24 cellular contexts compared by ENCODE assay signal in genomic region chr2:173654146-173654895, GRCh38.
DNase-seq lines count a peak whose midpoint lies in the region; ATAC-seq, FAIRE-seq and TF ChIP-seq lines count a peak whose summit lies in the region.
"Had no signal": no experiment of that assay in that cellular context is flagged by ENCODE, and none has a peak within 500 bp of the region (broad histone marks: within the 10 kb centered on the region; RNA-seq: fewer than 3 reads in every experiment).

No MANE protein-coding gene starts in this region.

- peak overlapping the region in 1 of 2 experiments; percentile 37 for H2BK12ac ChIP-seq in mesenchymal stem cell (ENCODE audit: low read length in 2 of 2)

- BruUV-seq in mammary epithelial cell (replicated peaks; lab: Mats Ljungman, UMichigan): no TSS peak

- no peak for ATAC-seq in GM21390 (IDR thresholded peaks at IDR 0.05; ENCODE audit: unreplicated experiment)
- no peak for ATAC-seq in activated naive CD4-positive, alpha-beta T cell treated with anti-CD3 and anti-CD28 coated beads, Interleukin-2, amount 50 U/mL, for 72 hours
- ATAC-seq in GM21447 (IDR thresholded peaks at IDR 0.05; ENCODE audit: unreplicated experiment): no peak
- ATAC-seq: heart left ventricle; HepG2; stimulated activated naive CD8-positive, alpha-beta T cell treated with anti-CD3 and anti-CD28 coated beads, Interleukin-15, Interleukin-2, amounts not matched to agents 100 U/mL and 50 U/mL, for 24 hours had no signal

- no peak overlapping the region for H2BK5ac ChIP-seq in mesenchymal stem cell (ENCODE audit: low read depth, low read length, poor library complexity, severe bottlenecking)

- no peaks in the 10 kb centered on the region for H3K9me3 Mint-ChIP-seq in activated naive CD4-positive, alpha-beta T cell treated with anti-CD3 and anti-CD28 coated beads, Interleukin-2, amount 50 U/mL, for 72 hours
- H3K9me3 Mint-ChIP-seq: neural crest cell had no signal

- no peaks in the 10 kb centered on the region for H3K9me3 ChIP-seq in mammary epithelial cell (replicated peaks; ENCODE audit: insufficient read depth, low read length)
- H3K9me3 ChIP-seq in breast epithelium: no peaks in the 10 kb centered on the region
- H3K9me3 ChIP-seq in mesenchymal stem cell (ENCODE audit: control insufficient read depth, low read length): no peaks in the 10 kb centered on the region
- H3K9me3 ChIP-seq: adrenal gland, BE2C, tibial artery had no signal

- no peaks in the 10 kb centered on the region for H3K79me2 ChIP-seq in mammary epithelial cell (ENCODE audit: insufficient read depth, low read length)

- H4K91ac ChIP-seq in mesenchymal stem cell (ENCODE audit: low read length): peak overlapping the region; percentile 64

- peak overlapping the region in 1 of 2 experiments; percentile 78 for H3K14ac ChIP-seq in mesenchymal stem cell (ENCODE audit: low read length in 2 of 2)

- H3K27me3 ChIP-seq in mammary epithelial cell (ENCODE audit: insufficient read depth, low read length): no peaks in the 10 kb centered on the region
- no peaks in the 10 kb centered on the region for H3K27me3 ChIP-seq in breast epithelium
- no peaks in the 10 kb centered on the region for H3K27me3 ChIP-seq in bronchial epithelial cell (ENCODE audit: control insufficient read depth, insufficient read depth, low read length)
- no peaks in the 10 kb centered on the region for H3K27me3 ChIP-seq in mesenchymal stem cell (ENCODE audit: control insufficient read depth in 1 of 2, insufficient read depth in 1 of 2, low read length in 2 of 2)
- H3K27me3 ChIP-seq: adrenal gland, BE2C, tibial artery had no signal

- H2BK120ac ChIP-seq in mesenchymal stem cell (ENCODE audit: low read depth, low read length): no peak overlapping the region

- H3K4me3 ChIP-seq in mammary epithelial cell (replicated peaks in 1 of 3; ENCODE audit: insufficient read depth in 1 of 3, low read depth in 2 of 3, low read length in 3 of 3) (no peak overlapping the region), breast epithelium (no peak overlapping the region), bronchial epithelial cell (ENCODE audit: low read depth, low read length) (no peak overlapping the region), mesenchymal stem cell (ENCODE audit: insufficient read depth in 1 of 2, low read depth in 1 of 2, low read length in 2 of 2) (no peak overlapping the region)
- H3K4me3 ChIP-seq: adrenal gland, GM23248, heart left ventricle, tibial artery had no signal

- H3K27ac ChIP-seq in mammary epithelial cell (ENCODE audit: insufficient read depth, low read depth, low read length) (peak overlapping the region; percentile 38), breast epithelium (no peak overlapping the region), mesenchymal stem cell (ENCODE audit: low read length, poor library complexity, severe bottlenecking) (no peak overlapping the region)
- H3K27ac ChIP-seq: adrenal gland, GM23248, heart left ventricle, HL-60, tibial artery had no signal

- intact Hi-C loops in mammary epithelial cell (cut with micrococcal nuclease): loop anchor here (10.0 kb wide), 1 partner anchor 690 kb away; no protein-coding TSS in a partner anchor
- intact Hi-C loops in breast epithelium (cut with DNase I; ENCODE audit: low total_unique reads): no loop called here

- H3K36me3 ChIP-seq in mammary epithelial cell (ENCODE audit: insufficient read depth, low read length) (no peaks in the 10 kb centered on the region), breast epithelium (no peaks in the 10 kb centered on the region), bronchial epithelial cell (ENCODE audit: control insufficient read depth, insufficient read depth, low read length) (no peaks in the 10 kb centered on the region), mesenchymal stem cell (ENCODE audit: control insufficient read depth in 1 of 2, insufficient read depth in 2 of 2, low read depth in 1 of 2, low read length in 2 of 2) (no peaks in the 10 kb centered on the region)
- H3K36me3 ChIP-seq: adrenal gland, BE2C, heart left ventricle, tibial artery had no signal

- TF ChIP-seq CTCF in mammary epithelial cell (conservative IDR thresholded peaks at IDR 0.05 in 1 of 2, IDR thresholded peaks at IDR 0.05 in 1 of 2; ENCODE audit: extremely low read depth in 1 of 2, insufficient read depth in 1 of 2, low read depth in 1 of 2, low read length in 2 of 2) (no peak), breast epithelium (IDR thresholded peaks at IDR 0.05) (no peak), bronchial epithelial cell (IDR thresholded peaks at IDR 0.05; ENCODE audit: insufficient read depth, low read length, severe bottlenecking) (no peak)

- CTCF ChIA-PET in mammary epithelial cell (lab: Charles Lee; ENCODE audit: low non-redundant PET): no interaction called here

- H3K79me1 ChIP-seq in mesenchymal stem cell (replicated peaks; ENCODE audit: low read length, poor library complexity, severe bottlenecking): no peaks in the 10 kb centered on the region

- H3K4me1 ChIP-seq in mammary epithelial cell (ENCODE audit: insufficient read depth, low read length) (peaks cover 58% of the 10 kb centered on the region), breast epithelium (no peaks in the 10 kb centered on the region), mesenchymal stem cell (ENCODE audit: control insufficient read depth, insufficient read depth, low read depth, low read length) (peaks cover 5% of the 10 kb centered on the region)
- H3K4me1 ChIP-seq: adrenal gland, BE2C had no signal

- no peak overlapping the region for H2BK15ac ChIP-seq in mesenchymal stem cell (ENCODE audit: low read depth, poor library complexity, severe bottlenecking)

- DNase-seq in mammary epithelial cell (no peak), breast epithelium (ENCODE audit: low spot score in 2 of 2) (no peak), bronchial epithelial cell (ENCODE audit: low read depth) (peak; percentile 55), mesenchymal stem cell (no peak), NCI-H1417 (lab: John Stamatoyannopoulos, UW) (no peak)
- DNase-seq in activated naive CD4-positive, alpha-beta T cell treated with anti-CD3 and anti-CD28 coated beads, Interleukin-2, amount 50 U/mL, for 72 hours (ENCODE audit: low spot score in 2 of 2): no peak
- DNase-seq: activated T-cell treated with anti-CD3 and anti-CD28 coated beads, Interleukin-2, amount 50 U/mL, for 1 hour; adrenal gland; BE2C; cortex of kidney; endodermal cell; GM23248; heart left ventricle; NCI-H2081; small intestine; stimulated activated CD4-positive, alpha-beta T cell treated with anti-CD3 and anti-CD28 coated beads, Interleukin-4, amount 100 ng/mL, for 4 hours; stimulated activated naive CD8-positive, alpha-beta T cell treated with anti-CD3 and anti-CD28 coated beads, Interleukin-15, Interleukin-2, amounts not matched to agents 100 U/mL and 50 U/mL, for 24 hours; tibial artery had no signal

- no peaks in the 10 kb centered on the region for H3K36me3 Mint-ChIP-seq in activated naive CD4-positive, alpha-beta T cell treated with anti-CD3 and anti-CD28 coated beads, Interleukin-2, amount 50 U/mL, for 72 hours

- no peak overlapping the region for H3K9ac ChIP-seq in mammary epithelial cell (ENCODE audit: insufficient read depth, low read length)
- no peak overlapping the region for H3K9ac ChIP-seq in mesenchymal stem cell (ENCODE audit: low read length)
- H3K9ac ChIP-seq: GM23248 had no signal

- no peaks in the 10 kb centered on the region for H4K20me1 ChIP-seq in mammary epithelial cell (ENCODE audit: insufficient read depth, low read length)

- in situ Hi-C loops in mammary epithelial cell (cut with MboI; ENCODE audit: low sequenced_read_pairs in 2 of 2): loop anchor here in 1 of 2 donors (25.0 kb wide), 1 partner anchor 242 kb away; no protein-coding TSS in a partner anchor

- H2AFZ ChIP-seq in mammary epithelial cell (ENCODE audit: low read depth, low read length) (peak overlapping the region; percentile 65), mesenchymal stem cell (ENCODE audit: low read depth, low read length) (no peak overlapping the region)
- H2AFZ ChIP-seq: GM23248 had no signal

- dilution Hi-C loops in mammary epithelial cell (cut with HindIII; ENCODE audit: low sequenced_read_pairs): no loop called here

- TF ChIP-seq POLR2A in breast epithelium (IDR thresholded peaks at IDR 0.05): no peak

- H3K4ac ChIP-seq in mesenchymal stem cell (ENCODE audit: low read depth in 1 of 2, low read length in 2 of 2): peak overlapping the region in 1 of 2 experiments; percentile 32

- WGBS in mammary epithelial cell (ENCODE audit: low coverage, missing lambda C conversion rate): 85% methylated on average over 11 of the region's 11 CpGs
- WGBS in mesenchymal stem cell: 79% methylated on average over 11 of the region's 11 CpGs

- no peak overlapping the region for H4K8ac ChIP-seq in mesenchymal stem cell (ENCODE audit: low read length)

- peak overlapping the region; percentile 7 for H2AK5ac ChIP-seq in mesenchymal stem cell (ENCODE audit: low read length, severe bottlenecking)

- H3K18ac ChIP-seq in mesenchymal stem cell (ENCODE audit: low read depth in 1 of 2, low read length in 2 of 2): peak overlapping the region in 1 of 2 experiments; percentile 5

- no peak for FAIRE-seq in bronchial epithelial cell (lab: Jason Lieb, UNC)
- FAIRE-seq: GM19239, HepG2, small intestine had no signal

- no peak overlapping the region for H3K23ac ChIP-seq in mesenchymal stem cell (ENCODE audit: low read length in 2 of 2)

- H3K27ac Mint-ChIP-seq in activated naive CD4-positive, alpha-beta T cell treated with anti-CD3 and anti-CD28 coated beads, Interleukin-2, amount 50 U/mL, for 72 hours: no peak overlapping the region
- H3K27ac Mint-ChIP-seq: endodermal cell had no signal

- peak overlapping the region; percentile 21 for H3K4me2 ChIP-seq in mammary epithelial cell (ENCODE audit: insufficient read depth, low read depth, low read length)
- H3K4me2 ChIP-seq in mesenchymal stem cell (ENCODE audit: low read length, poor library complexity, severe bottlenecking): no peak overlapping the region
